8 cellular contexts compared by ENCODE assay signal in genomic region chr17:48724241-48725004, GRCh38. TPM values are rescaled to one million over a fixed set of nuclear protein-coding genes. Genes with fewer than 3 reads are reported as not detected.
DNase-seq lines count a peak whose midpoint lies in the region; ATAC-seq and TF ChIP-seq lines count a peak whose summit lies in the region.

No MANE protein-coding gene starts in this region.

- no peak for TF ChIP-seq CTCF in omental fat pad (IDR thresholded peaks at IDR 0.05)

- DNase-seq in COLO829 (ENCODE audit: low spot score) (peak; percentile 57), HuH-7.5 (ENCODE audit: low spot score) (peak; percentile 76), RPMI8226 (peak; percentile 85), fibroblast of the conjunctiva (ENCODE audit: low read depth) (peak; percentile 51), omental fat pad (ENCODE audit: low spot score) (peak; percentile 80), substantia nigra (lab: John Stamatoyannopoulos, UW) (peak in 42 of 49 donors; percentile 2 to 78 (median 46))
- peak; percentile 39 to 46 for DNase-seq in activated T-helper 1 cell treated with anti-CD3 and anti-CD28 coated beads, Interleukin-2, amount 50 U/mL, for 16 hours (ENCODE audit: low read depth in 1 of 2, low spot score in 1 of 2)

- ATAC-seq in omental fat pad (ENCODE audit: low FRiP score) (peak; percentile 65), GM18909 (IDR thresholded peaks at IDR 0.05; ENCODE audit: poor library complexity, unreplicated experiment) (no peak)

- H3K27ac ChIP-seq in substantia nigra (ENCODE audit: low read depth, low read length, poor library complexity, severe bottlenecking), result no peak overlapping the region

RNA-seq across cellular contexts. Expression of gene PRAC2, which starts 1.4 kb away (rescaled TPM):
- total RNA-seq in omental fat pad, result not detected

RNA-seq across cellular contexts. Expression of gene PRAC1, which starts 2.1 kb away (rescaled TPM):
- not detected for total RNA-seq in omental fat pad

RNA-seq across cellular contexts. Expression of gene HOXB13, which starts 4.1 kb away (rescaled TPM):
- not detected for total RNA-seq in omental fat pad
